Comparison of ENCODE assay signal across 1 cellular context in genomic region chr17:19347323-19348080, GRCh38.
TF ChIP-seq lines count a peak whose summit lies in the region.

No MANE protein-coding gene starts in this region.

TF ChIP-seq in HepG2, 621 proteins besides CTCF, POLR2A, EP300 and RAD21:
- TF ChIP-seq MED13 (CRISPR knock-in tag; IDR thresholded peaks at IDR 0.05) (no peak), AGO2 (optimal IDR thresholded peaks at IDR 0.05; ENCODE audit: low read depth, low read length) (peak; percentile 47), BRF2 (CRISPR knock-in tag; IDR thresholded peaks at IDR 0.05) (no peak), MAX (IDR thresholded peaks at IDR 0.05) (0 out of 2 replicates have a peak, but pooled peaks have one; percentile 28), SMAD1 (CRISPR knock-in tag; IDR thresholded peaks at IDR 0.05; ENCODE audit: borderline replicate concordance, low read depth) (no peak), NFE2L1 (CRISPR knock-in tag; IDR thresholded peaks at IDR 0.05; ENCODE audit: borderline replicate concordance) (peak; percentile 3; the same call in 1 of the 2 replicates), NCOR1 (IDR thresholded peaks at IDR 0.05; ENCODE audit: borderline replicate concordance, low read length) (no peak), ERF (CRISPR knock-in tag; IDR thresholded peaks at IDR 0.05) (no peak), PRDM10 (CRISPR knock-in tag; IDR thresholded peaks at IDR 0.05; ENCODE audit: low read depth) (0 out of 2 replicates have a peak, but pooled peaks have one; percentile 7), ARNT (IDR thresholded peaks at IDR 0.05) (no peak), ZFX (CRISPR knock-in tag; IDR thresholded peaks at IDR 0.05; ENCODE audit: low read depth) (0 out of 2 replicates have a peak, but pooled peaks have one; percentile 17), ZZZ3 (CRISPR knock-in tag; IDR thresholded peaks at IDR 0.05; ENCODE audit: borderline replicate concordance) (no peak)
